15 cellular contexts compared by ENCODE assay signal in the genomic region with DNA sequence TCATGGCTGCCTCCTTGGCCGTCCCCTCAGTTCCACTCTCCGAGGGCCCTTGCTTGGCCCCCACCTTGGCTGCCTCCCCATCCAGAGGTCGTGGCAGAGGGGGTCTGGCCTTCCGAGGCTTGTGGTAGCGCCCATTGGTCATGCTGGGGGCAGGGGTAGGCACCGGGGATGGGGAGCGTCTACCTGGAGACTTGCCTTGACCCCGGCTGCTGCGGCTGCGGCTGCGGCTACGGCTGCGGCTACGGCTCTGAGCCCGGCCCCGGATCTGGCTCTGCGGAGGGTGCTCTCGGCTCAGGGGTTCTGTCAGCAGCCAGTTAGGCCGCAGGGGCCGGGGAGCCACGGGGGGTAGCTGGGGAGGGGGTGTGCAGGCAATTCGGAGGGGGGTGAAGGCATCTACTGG. TPM values are rescaled to one million over a fixed set of nuclear protein-coding genes. Genes with fewer than 3 reads are reported as not detected.
DNase-seq lines count a peak whose midpoint lies in the region; ATAC-seq and TF ChIP-seq lines count a peak whose summit lies in the region.
"Had no signal": no experiment of that assay in that cellular context is flagged by ENCODE, and none has a peak within 500 bp of the region (broad histone marks: within the 10 kb centered on the region; RNA-seq: fewer than 3 reads in every experiment).

No MANE protein-coding gene starts in this region.

- DNase-seq in H7 (peak; percentile 50), caudate nucleus (lab: John Stamatoyannopoulos, UW) (no peak), dorsolateral prefrontal cortex (no peak), osteoblast (ENCODE audit: insufficient read length, low spot score, missing footprints) (peak; percentile 13), EL (no peak), dermis blood vessel endothelial cell (no peak)
- DNase-seq: 8988T; AML-193; CD8-positive, alpha-beta memory T cell; DMS53; H9 had no signal

- intact Hi-C loops in dorsolateral prefrontal cortex (cut with DNase I), result loop anchor here (10.0 kb wide), 2 partner anchors 54 to 446 kb away; a partner anchor contains a TSS

- no peak overlapping the region for H2AFZ ChIP-seq in osteoblast (ENCODE audit: low read length)
- H2AFZ ChIP-seq: GM23338 had no signal

- TF ChIP-seq CTCF in dorsolateral prefrontal cortex (IDR thresholded peaks at IDR 0.05 in 54 of 56, conservative IDR thresholded peaks at IDR 0.05 in 2 of 56; ENCODE audit: low read depth in 1 of 56, partially characterized antibody in 56 of 56), result no peak
- no peak for TF ChIP-seq CTCF in osteoblast (IDR thresholded peaks at IDR 0.05; ENCODE audit: extremely low read depth, low read depth, low read length)

- H4K20me1 ChIP-seq in osteoblast (ENCODE audit: insufficient read depth, low read length), result peaks cover 10% of the 10 kb centered on the region

- no peak overlapping the region for H3K4me2 ChIP-seq in osteoblast (ENCODE audit: insufficient read depth, low read length)
- H3K4me2 ChIP-seq: BLaER1, GM23338 had no signal

- H3K27me3 ChIP-seq in H7 (ENCODE audit: control insufficient read depth, insufficient read depth, low read length), result peaks cover 2% of the 10 kb centered on the region
- no peaks in the 10 kb centered on the region for H3K27me3 ChIP-seq in dorsolateral prefrontal cortex
- H3K27me3 ChIP-seq in osteoblast (ENCODE audit: insufficient read depth, low read length), result no peaks in the 10 kb centered on the region
- H3K27me3 ChIP-seq: BLaER1 had no signal

- H3K79me2 ChIP-seq in osteoblast (ENCODE audit: insufficient read depth, low read length), result peaks cover 7% of the 10 kb centered on the region

- H3K4me1 ChIP-seq in osteoblast (ENCODE audit: insufficient read depth, low read length), result peaks cover 33% of the 10 kb centered on the region

- no peaks in the 10 kb centered on the region for H3K9me3 ChIP-seq in osteoblast (ENCODE audit: low read depth, low read length)
- H3K9me3 ChIP-seq: BLaER1 had no signal

- ATAC-seq in GM19328 (IDR thresholded peaks at IDR 0.05; ENCODE audit: unreplicated experiment), result no peak
- no peak for ATAC-seq in HG03175 (IDR thresholded peaks at IDR 0.05; ENCODE audit: unreplicated experiment)
- ATAC-seq: GM23338 had no signal

- H3K4me3 ChIP-seq in H7 (ENCODE audit: insufficient read depth, low read depth, low read length) (no peak overlapping the region), dorsolateral prefrontal cortex (no peak overlapping the region), osteoblast (ENCODE audit: insufficient read depth, low read length) (no peak overlapping the region)
- H3K4me3 ChIP-seq: BLaER1, GM23338 had no signal

- H3K36me3 ChIP-seq in H7 (replicated peaks; ENCODE audit: control insufficient read depth, insufficient read depth, low read length) (peaks cover 4% of the 10 kb centered on the region), osteoblast (ENCODE audit: insufficient read depth, low read length) (peaks cover 17% of the 10 kb centered on the region)

- H3K27ac ChIP-seq in caudate nucleus (ENCODE audit: low read depth, low read length) (peak overlapping the region; percentile 18), dorsolateral prefrontal cortex (peak overlapping the region in 55 of 59 donors; percentile 20 to 100 (median 99)), osteoblast (ENCODE audit: low read depth, low read length) (no peak overlapping the region)
- H3K27ac ChIP-seq: BLaER1 had no signal

RNA-seq across cellular contexts. Expression of a gene that starts 10.7 kb away (rescaled TPM):
- total RNA-seq in H7 (2014; rRNA removed; shearing (Covaris generic)), result 107 and 108 TPM in 2 replicates
- 100 to 1,000 TPM in 1 of 120 experiments, 10 to 100 TPM in 119; 37.0 to 129 (median 54.7) TPM for total RNA-seq in dorsolateral prefrontal cortex
- total RNA-seq in osteoblast, result 117 and 127 TPM in 2 replicates
- total RNA-seq in dermis blood vessel endothelial cell, result 43.6 and 57.8 TPM in 2 replicates

RNA-seq across cellular contexts. Expression of a gene that starts 20.6 kb away (rescaled TPM):
- 2.3 and 5.1 TPM in 2 replicates for total RNA-seq in H7 (2014; rRNA removed; shearing (Covaris generic))
- total RNA-seq in dorsolateral prefrontal cortex (10 to 100 TPM; 11.3 to 42.8 (median 23.8) TPM), osteoblast (0.72 and 1.2 TPM in 2 replicates), dermis blood vessel endothelial cell (0.34 and 0.88 TPM in 2 replicates)

RNA-seq across cellular contexts. Expression of a gene that starts 20.7 kb away (rescaled TPM):
- total RNA-seq in H7 (2014; rRNA removed; shearing (Covaris generic)), result 4.1 and 5.6 TPM in 2 replicates
- total RNA-seq in dorsolateral prefrontal cortex (100 to 1,000 TPM in 7 of 120 experiments, 10 to 100 TPM in 113; 53.8 to 127 (median 83.8) TPM), osteoblast (103 and 106 TPM in 2 replicates), dermis blood vessel endothelial cell (64.4 and 68.9 TPM in 2 replicates)

RNA-seq across cellular contexts. Expression of a gene that starts 23.0 kb away (rescaled TPM):
- total RNA-seq in H7 (2014; rRNA removed; shearing (Covaris generic)), result 16.0 and 19.2 TPM in 2 replicates
- total RNA-seq in dorsolateral prefrontal cortex, result 10 to 100 TPM in 1 of 120 experiments, 1 to 10 TPM in 119; 3.4 to 10.0 (median 5.4) TPM
- 3.2 and 3.3 TPM in 2 replicates for total RNA-seq in osteoblast
- 7.7 and 8.8 TPM in 2 replicates for total RNA-seq in dermis blood vessel endothelial cell

RNA-seq across cellular contexts. Expression of a gene that starts 23.0 kb away (rescaled TPM):
- total RNA-seq in H7 (2014; rRNA removed; shearing (Covaris generic)), result 106 and 107 TPM in 2 replicates
- total RNA-seq in dorsolateral prefrontal cortex (10 to 100 TPM; 42.1 to 81.4 (median 59.6) TPM), osteoblast (48.5 and 55.7 TPM in 2 replicates), dermis blood vessel endothelial cell (50.4 and 50.6 TPM in 2 replicates)

Comparison
In these comparisons a context has a peak if more than half of its experiments do, and no peak if none do; other contexts are left out.
1. DNase-seq: peak in H7 (single experiment) and osteoblast (single experiment); none in caudate nucleus (0 of 61), dorsolateral prefrontal cortex (0 of 10), EL (single experiment) and dermis blood vessel endothelial cell (single experiment).